In genomic region chr9:112377684-112378344, GRCh38 we compare ENCODE assay signal across 1 cellular context.
TF ChIP-seq lines count a peak whose summit lies in the region.

No MANE protein-coding gene starts in this region.

TF ChIP-seq in IMR-90, 13 proteins besides CTCF, POLR2A, EP300 and RAD21:
- no peak for TF ChIP-seq NFE2L2 (IDR thresholded peaks at IDR 0.05; ENCODE audit: low read depth, low read length)
- TF ChIP-seq RCOR1 (IDR thresholded peaks at IDR 0.05; ENCODE audit: insufficient replicate concordance, low read length) = no peak
TF ChIP-seq in IMR-90: peak in this region for 0.
